Comparison of ENCODE assay signal across 1 cellular context in the genomic region with DNA sequence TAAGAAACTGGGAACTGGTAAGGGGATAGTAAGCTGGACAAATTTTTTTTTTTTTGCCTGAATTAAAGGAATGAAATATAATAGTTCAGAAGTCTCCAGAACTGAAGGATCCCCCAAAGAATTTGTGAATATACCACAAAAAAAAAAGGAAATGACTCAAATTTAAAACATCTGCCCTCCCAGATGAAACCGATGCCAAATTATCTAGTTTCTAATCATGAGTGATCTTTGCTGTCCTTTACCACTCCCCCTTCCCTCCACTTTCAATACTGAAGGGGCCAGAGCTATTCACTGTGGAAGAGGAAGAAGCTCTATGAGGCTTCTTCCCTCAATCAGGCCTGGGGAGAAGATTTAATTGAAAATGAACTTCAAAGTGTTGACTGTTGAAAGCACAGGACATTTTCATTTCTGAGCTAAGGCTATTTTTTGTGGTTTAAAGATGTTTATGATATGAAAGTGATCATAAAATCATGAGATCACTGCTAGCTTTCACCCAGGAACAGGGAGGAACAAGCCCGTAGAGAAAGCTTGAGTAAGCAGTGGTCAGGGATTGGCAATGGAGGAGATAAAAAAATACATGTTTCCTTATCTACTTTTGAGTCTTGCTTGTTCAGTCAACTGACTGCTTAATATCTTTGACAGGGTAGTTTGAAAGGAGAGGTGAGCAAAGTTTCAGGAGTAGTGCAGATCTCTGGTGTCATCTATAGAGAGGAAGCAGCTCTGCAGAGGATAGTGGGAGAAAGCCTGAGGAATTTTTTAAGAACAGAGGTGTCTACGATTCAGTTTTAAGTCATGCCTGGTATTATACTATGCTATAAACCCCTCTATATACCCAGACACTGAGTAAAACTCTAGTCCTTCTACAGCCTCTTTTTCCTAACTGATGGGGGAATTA.
TF ChIP-seq lines count a peak whose summit lies in the region.

No MANE protein-coding gene starts in this region.

TF ChIP-seq in GM23338, 12 proteins besides CTCF, POLR2A, EP300 and RAD21 (continued from another document):
- TF ChIP-seq, protein P1, sequence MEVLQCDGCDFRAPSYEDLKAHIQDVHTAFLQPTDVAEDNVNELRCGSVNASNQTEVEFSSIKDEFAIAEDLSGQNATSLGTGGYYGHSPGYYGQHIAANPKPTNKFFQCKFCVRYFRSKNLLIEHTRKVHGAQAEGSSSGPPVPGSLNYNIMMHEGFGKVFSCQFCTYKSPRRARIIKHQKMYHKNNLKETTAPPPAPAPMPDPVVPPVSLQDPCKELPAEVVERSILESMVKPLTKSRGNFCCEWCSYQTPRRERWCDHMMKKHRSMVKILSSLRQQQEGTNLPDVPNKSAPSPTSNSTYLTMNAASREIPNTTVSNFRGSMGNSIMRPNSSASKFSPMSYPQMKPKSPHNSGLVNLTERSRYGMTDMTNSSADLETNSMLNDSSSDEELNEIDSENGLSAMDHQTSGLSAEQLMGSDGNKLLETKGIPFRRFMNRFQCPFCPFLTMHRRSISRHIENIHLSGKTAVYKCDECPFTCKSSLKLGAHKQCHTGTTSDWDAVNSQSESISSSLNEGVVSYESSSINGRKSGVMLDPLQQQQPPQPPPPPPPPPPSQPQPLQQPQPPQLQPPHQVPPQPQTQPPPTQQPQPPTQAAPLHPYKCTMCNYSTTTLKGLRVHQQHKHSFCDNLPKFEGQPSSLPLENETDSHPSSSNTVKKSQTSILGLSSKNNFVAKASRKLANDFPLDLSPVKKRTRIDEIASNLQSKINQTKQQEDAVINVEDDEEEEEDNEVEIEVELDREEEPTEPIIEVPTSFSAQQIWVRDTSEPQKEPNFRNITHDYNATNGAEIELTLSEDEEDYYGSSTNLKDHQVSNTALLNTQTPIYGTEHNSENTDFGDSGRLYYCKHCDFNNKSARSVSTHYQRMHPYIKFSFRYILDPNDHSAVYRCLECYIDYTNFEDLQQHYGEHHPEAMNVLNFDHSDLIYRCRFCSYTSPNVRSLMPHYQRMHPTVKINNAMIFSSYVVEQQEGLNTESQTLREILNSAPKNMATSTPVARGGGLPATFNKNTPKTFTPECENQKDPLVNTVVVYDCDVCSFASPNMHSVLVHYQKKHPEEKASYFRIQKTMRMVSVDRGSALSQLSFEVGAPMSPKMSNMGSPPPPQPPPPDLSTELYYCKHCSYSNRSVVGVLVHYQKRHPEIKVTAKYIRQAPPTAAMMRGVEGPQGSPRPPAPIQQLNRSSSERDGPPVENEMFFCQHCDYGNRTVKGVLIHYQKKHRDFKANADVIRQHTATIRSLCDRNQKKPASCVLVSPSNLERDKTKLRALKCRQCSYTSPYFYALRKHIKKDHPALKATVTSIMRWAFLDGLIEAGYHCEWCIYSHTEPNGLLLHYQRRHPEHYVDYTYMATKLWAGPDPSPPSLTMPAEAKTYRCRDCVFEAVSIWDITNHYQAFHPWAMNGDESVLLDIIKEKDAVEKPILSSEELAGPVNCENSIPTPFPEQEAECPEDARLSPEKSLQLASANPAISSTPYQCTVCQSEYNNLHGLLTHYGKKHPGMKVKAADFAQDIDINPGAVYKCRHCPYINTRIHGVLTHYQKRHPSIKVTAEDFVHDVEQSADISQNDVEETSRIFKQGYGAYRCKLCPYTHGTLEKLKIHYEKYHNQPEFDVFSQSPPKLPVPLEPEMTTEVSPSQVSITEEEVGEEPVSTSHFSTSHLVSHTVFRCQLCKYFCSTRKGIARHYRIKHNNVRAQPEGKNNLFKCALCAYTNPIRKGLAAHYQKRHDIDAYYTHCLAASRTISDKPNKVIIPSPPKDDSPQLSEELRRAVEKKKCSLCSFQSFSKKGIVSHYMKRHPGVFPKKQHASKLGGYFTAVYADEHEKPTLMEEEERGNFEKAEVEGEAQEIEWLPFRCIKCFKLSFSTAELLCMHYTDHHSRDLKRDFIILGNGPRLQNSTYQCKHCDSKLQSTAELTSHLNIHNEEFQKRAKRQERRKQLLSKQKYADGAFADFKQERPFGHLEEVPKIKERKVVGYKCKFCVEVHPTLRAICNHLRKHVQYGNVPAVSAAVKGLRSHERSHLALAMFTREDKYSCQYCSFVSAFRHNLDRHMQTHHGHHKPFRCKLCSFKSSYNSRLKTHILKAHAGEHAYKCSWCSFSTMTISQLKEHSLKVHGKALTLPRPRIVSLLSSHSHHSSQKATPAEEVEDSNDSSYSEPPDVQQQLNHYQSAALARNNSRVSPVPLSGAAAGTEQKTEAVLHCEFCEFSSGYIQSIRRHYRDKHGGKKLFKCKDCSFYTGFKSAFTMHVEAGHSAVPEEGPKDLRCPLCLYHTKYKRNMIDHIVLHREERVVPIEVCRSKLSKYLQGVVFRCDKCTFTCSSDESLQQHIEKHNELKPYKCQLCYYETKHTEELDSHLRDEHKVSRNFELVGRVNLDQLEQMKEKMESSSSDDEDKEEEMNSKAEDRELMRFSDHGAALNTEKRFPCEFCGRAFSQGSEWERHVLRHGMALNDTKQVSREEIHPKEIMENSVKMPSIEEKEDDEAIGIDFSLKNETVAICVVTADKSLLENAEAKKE (CRISPR knock-in tag; IDR thresholded peaks at IDR 0.05), result no peak
- TF ChIP-seq STAT1 (IDR thresholded peaks at IDR 0.05; ENCODE audit: unreplicated experiment), result no peak
- TF ChIP-seq NANOG (IDR thresholded peaks at IDR 0.05; ENCODE audit: borderline replicate concordance), result no peak
- TF ChIP-seq POLR2AphosphoS5 (IDR thresholded peaks at IDR 0.05; ENCODE audit: low read depth), result no peak
- TF ChIP-seq ZNF114 (CRISPR knock-in tag; IDR thresholded peaks at IDR 0.05), result no peak
- no peak for TF ChIP-seq JUNB (IDR thresholded peaks at IDR 0.05; ENCODE audit: unreplicated experiment)
- no peak for TF ChIP-seq EZH2 (IDR thresholded peaks at IDR 0.05; ENCODE audit: low read depth, unreplicated experiment)
- TF ChIP-seq, protein P2, sequence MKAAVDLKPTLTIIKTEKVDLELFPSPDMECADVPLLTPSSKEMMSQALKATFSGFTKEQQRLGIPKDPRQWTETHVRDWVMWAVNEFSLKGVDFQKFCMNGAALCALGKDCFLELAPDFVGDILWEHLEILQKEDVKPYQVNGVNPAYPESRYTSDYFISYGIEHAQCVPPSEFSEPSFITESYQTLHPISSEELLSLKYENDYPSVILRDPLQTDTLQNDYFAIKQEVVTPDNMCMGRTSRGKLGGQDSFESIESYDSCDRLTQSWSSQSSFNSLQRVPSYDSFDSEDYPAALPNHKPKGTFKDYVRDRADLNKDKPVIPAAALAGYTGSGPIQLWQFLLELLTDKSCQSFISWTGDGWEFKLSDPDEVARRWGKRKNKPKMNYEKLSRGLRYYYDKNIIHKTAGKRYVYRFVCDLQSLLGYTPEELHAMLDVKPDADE (IDR thresholded peaks at IDR 0.05), result no peak
